18 cellular contexts compared by ENCODE assay signal in the genomic region with DNA sequence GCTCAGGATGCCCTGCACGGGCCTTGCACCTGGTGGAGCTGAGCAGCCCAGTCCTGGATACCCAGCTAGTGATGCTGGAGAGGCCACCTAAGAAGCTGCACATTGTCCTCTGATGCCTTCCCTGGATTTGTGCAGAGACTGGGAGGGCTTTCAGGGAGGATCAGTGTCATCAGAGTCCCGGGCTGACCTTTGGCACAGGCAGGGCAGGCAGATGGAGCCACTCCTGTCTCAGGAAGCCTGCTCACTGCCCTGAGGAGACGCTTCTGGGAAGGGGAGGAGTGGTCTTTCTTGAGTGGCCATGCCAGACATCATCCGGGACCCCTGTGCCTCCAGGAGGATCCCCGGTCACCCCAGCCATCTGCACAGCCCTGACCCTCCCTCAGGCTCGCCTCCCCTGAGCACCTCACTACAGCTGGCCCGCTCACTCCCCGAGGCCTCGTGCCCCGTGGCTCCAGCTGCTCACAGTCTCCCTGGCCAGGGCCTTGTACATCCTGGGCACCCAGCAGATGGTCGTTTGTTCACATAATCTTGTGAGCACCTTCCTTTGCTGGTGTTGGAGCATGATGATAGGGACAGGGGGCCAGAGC. TPM values are rescaled to one million over a fixed set of nuclear protein-coding genes. Genes with fewer than 3 reads are reported as not detected.
DNase-seq lines count a peak whose midpoint lies in the region; ATAC-seq, FAIRE-seq and TF ChIP-seq lines count a peak whose summit lies in the region.
"Had no signal": no experiment of that assay in that cellular context is flagged by ENCODE, and none has a peak within 500 bp of the region (broad histone marks: within the 10 kb centered on the region; RNA-seq: fewer than 3 reads in every experiment).

No MANE protein-coding gene starts in this region.

- H3K9me3 ChIP-seq in IMR-90 (ENCODE audit: control insufficient read depth, insufficient read depth, low read length): no peaks in the 10 kb centered on the region
- no peaks in the 10 kb centered on the region for H3K9me3 ChIP-seq in endodermal cell (ENCODE audit: control insufficient read depth, low read length)
- peaks cover 0 to 3% of the 10 kb centered on the region in 2 donors for H3K9me3 ChIP-seq in neuronal stem cell (replicated peaks in 1 of 2; ENCODE audit: control insufficient read depth in 2 of 2, insufficient read depth in 1 of 2, low read depth in 1 of 2, low read length in 2 of 2)
- H3K9me3 ChIP-seq in testis: no peaks in the 10 kb centered on the region
- H3K9me3 ChIP-seq: Caco-2 had no signal

- TF ChIP-seq POLR2A in IMR-90 (IDR thresholded peaks at IDR 0.05; ENCODE audit: low read depth, low read length) (no peak), GM12892 (IDR thresholded peaks at IDR 0.05; ENCODE audit: low read depth, low read length) (no peak), testis (IDR thresholded peaks at IDR 0.05) (no peak)

- no TSS peak for BruUV-seq in IMR-90 (replicated peaks; lab: Mats Ljungman, UMichigan)

- H3K4me3 ChIP-seq in IMR-90 (ENCODE audit: insufficient read depth, low read depth, low read length) (no peak overlapping the region), endodermal cell (ENCODE audit: low read length) (no peak overlapping the region), neuronal stem cell (ENCODE audit: low read length in 2 of 2) (no peak overlapping the region), testis (no peak overlapping the region)

- no peak overlapping the region for H2BK5ac ChIP-seq in IMR-90 (ENCODE audit: low read depth, low read length, poor library complexity, severe bottlenecking)
- H2BK5ac ChIP-seq in neuronal stem cell (ENCODE audit: low read length): no peak overlapping the region

- no peak overlapping the region for H3K4ac ChIP-seq in IMR-90 (ENCODE audit: low read depth, low read length)
- no peak overlapping the region for H3K4ac ChIP-seq in neuronal stem cell (ENCODE audit: low read length)

- H2BK12ac ChIP-seq in neuronal stem cell (ENCODE audit: low read length): no peak overlapping the region

- POLR2A ChIA-PET in IMR-90 (lab: Charles Lee; ENCODE audit: unreplicated experiment): no interaction called here

- no peak overlapping the region for H3K27ac Mint-ChIP-seq in endodermal cell

- H3K27ac ChIP-seq in IMR-90 (ENCODE audit: insufficient read depth, low read length) (no peak overlapping the region), endodermal cell (ENCODE audit: low read depth, low read length) (peak overlapping the region; percentile 24), neuronal stem cell (replicated peaks; ENCODE audit: low read length) (no peak overlapping the region), testis (no peak overlapping the region)

- H4K20me1 ChIP-seq in IMR-90 (ENCODE audit: insufficient read depth, low read length): peaks cover 23% of the 10 kb centered on the region

- H2BK120ac ChIP-seq in IMR-90 (ENCODE audit: low read depth, low read length) (no peak overlapping the region), neuronal stem cell (ENCODE audit: low read depth, low read length) (peak overlapping the region; percentile 32)

- DNase-seq in IMR-90 (no peak), NCI-H82 (lab: John Stamatoyannopoulos, UW) (peak; percentile 87), endodermal cell (no peak), neuronal stem cell (ENCODE audit: low spot score) (no peak), GM12892 (ENCODE audit: insufficient read length) (no peak), NOMO-1 treated with DMSO at 0.1 percent for 48 hours (lab: John Stamatoyannopoulos, UW; ENCODE audit: unreplicated experiment) (no peak), testis (no peak), urothelium cell line (ENCODE audit: low spot score) (no peak)
- DNase-seq: CD8-positive, alpha-beta memory T cell had no signal

- H3K9me3 Mint-ChIP-seq in endodermal cell: no peaks in the 10 kb centered on the region
- H3K9me3 Mint-ChIP-seq: CD8-positive, alpha-beta memory T cell; IgD-negative memory B cell had no signal

- H2AFZ ChIP-seq in IMR-90 (replicated peaks; ENCODE audit: low read length, poor library complexity): no peak overlapping the region
- no peak overlapping the region for H2AFZ ChIP-seq in neuronal stem cell (ENCODE audit: low read length)

- H3K56ac ChIP-seq in IMR-90 (ENCODE audit: extremely low read depth, insufficient read depth, low read length): no peak overlapping the region

- peak overlapping the region; percentile 34 for H2AK9ac ChIP-seq in IMR-90 (replicated peaks; ENCODE audit: low read depth, low read length, poor library complexity)

- TF ChIP-seq CTCF in IMR-90 (conservative IDR thresholded peaks at IDR 0.05; ENCODE audit: low read depth, low read length): no peak
- TF ChIP-seq CTCF in endodermal cell (conservative IDR thresholded peaks at IDR 0.05): no peak
- no peak for TF ChIP-seq CTCF in testis (IDR thresholded peaks at IDR 0.05)

- H3K36me3 ChIP-seq in IMR-90 (ENCODE audit: control insufficient read depth, insufficient read depth, low read length): peaks cover 90% of the 10 kb centered on the region
- H3K36me3 ChIP-seq in endodermal cell (ENCODE audit: control insufficient read depth, insufficient read depth, low read length): peaks cover 10% of the 10 kb centered on the region
- H3K36me3 ChIP-seq in neuronal stem cell (replicated peaks in 1 of 2; ENCODE audit: control insufficient read depth in 2 of 2, insufficient read depth in 2 of 2, low read length in 2 of 2): peaks cover 0 to 6% of the 10 kb centered on the region in 2 donors
- no peaks in the 10 kb centered on the region for H3K36me3 ChIP-seq in testis (ENCODE audit: low read depth, missing control alignments)

- intact Hi-C loops in IMR-90 (cut with micrococcal nuclease) (no loop called here), testis (cut with DNase I; ENCODE audit: low total_unique reads) (no loop called here)

- peaks cover 8% of the 10 kb centered on the region for H3K36me3 Mint-ChIP-seq in endodermal cell (ENCODE audit: low read depth)
- H3K36me3 Mint-ChIP-seq: CD8-positive, alpha-beta memory T cell; IgD-negative memory B cell had no signal

- H3K4me1 ChIP-seq in IMR-90 (ENCODE audit: control insufficient read depth, insufficient read depth, low read length) (no peaks in the 10 kb centered on the region), endodermal cell (ENCODE audit: control insufficient read depth, insufficient read depth, low read length) (no peaks in the 10 kb centered on the region), neuronal stem cell (ENCODE audit: control insufficient read depth in 2 of 2, insufficient read depth in 1 of 2, low read depth in 1 of 2, low read length in 2 of 2) (peaks cover 0 to 8% of the 10 kb centered on the region in 2 donors), testis (peaks cover 8% of the 10 kb centered on the region)
- H3K4me1 ChIP-seq: Caco-2 had no signal

- H3K18ac ChIP-seq in IMR-90 (ENCODE audit: low read depth, low read length) (no peak overlapping the region), neuronal stem cell (ENCODE audit: low read length) (peak overlapping the region; percentile 67)

- H3K9me1 ChIP-seq in IMR-90 (ENCODE audit: insufficient read depth, low read length): peaks cover 3% of the 10 kb centered on the region; the same call in 1 of the 2 replicates

- H3K27me3 ChIP-seq in IMR-90 (ENCODE audit: control insufficient read depth, insufficient read depth, low read length) (no peaks in the 10 kb centered on the region), endodermal cell (ENCODE audit: control insufficient read depth, insufficient read depth, low read length, poor library complexity, severe bottlenecking) (no peaks in the 10 kb centered on the region), neuronal stem cell (ENCODE audit: control insufficient read depth in 3 of 3, insufficient read depth in 3 of 3, low read depth in 1 of 3, low read length in 3 of 3) (peaks cover 0 to 23% (median 4%) of the 10 kb centered on the region in 3 experiments), testis (no peaks in the 10 kb centered on the region)

- H3K4me2 ChIP-seq in IMR-90 (ENCODE audit: low read depth, low read length): no peak overlapping the region
- no peak overlapping the region for H3K4me2 ChIP-seq in neuronal stem cell (ENCODE audit: insufficient read depth, low read length, poor library complexity, severe bottlenecking)

- dilution Hi-C loops in IMR-90 (cut with HindIII; ENCODE audit: low sequenced_read_pairs, unreplicated experiment): no loop called here

- H2BK20ac ChIP-seq in IMR-90 (ENCODE audit: low read depth, low read length): no peak overlapping the region

- FAIRE-seq in GM12892 (lab: Jason Lieb, UNC): no peak
- FAIRE-seq in urothelium cell line (lab: Jason Lieb, UNC): no peak
- FAIRE-seq: GM18507, H54 had no signal

- H3K27me3 Mint-ChIP-seq in endodermal cell (ENCODE audit: insufficient read depth): no peaks in the 10 kb centered on the region
- H3K27me3 Mint-ChIP-seq: CD8-positive, alpha-beta memory T cell; IgD-negative memory B cell had no signal

- H4K5ac ChIP-seq in IMR-90 (ENCODE audit: low read depth, low read length): no peak overlapping the region

- H2AK5ac ChIP-seq in IMR-90 (ENCODE audit: low read depth, low read length) (no peak overlapping the region), neuronal stem cell (ENCODE audit: low read depth, low read length) (peak overlapping the region; percentile 64)

- no peak for TF ChIP-seq RAD21 in IMR-90 (IDR thresholded peaks at IDR 0.05; ENCODE audit: low read length)

- no peak overlapping the region for H3K14ac ChIP-seq in IMR-90 (replicated peaks; ENCODE audit: low read depth, low read length)
- H3K14ac ChIP-seq in neuronal stem cell (ENCODE audit: low read length): no peak overlapping the region

- no peak overlapping the region for H4K8ac ChIP-seq in IMR-90 (ENCODE audit: low read depth in 2 of 2, low read length in 2 of 2)
- H4K8ac ChIP-seq in neuronal stem cell (ENCODE audit: low read depth, low read length): no peak overlapping the region

- H3K23ac ChIP-seq in IMR-90 (ENCODE audit: low read depth, low read length): no peak overlapping the region
- peak overlapping the region; percentile 3 for H3K23ac ChIP-seq in neuronal stem cell (ENCODE audit: low read depth, low read length, poor library complexity)

- in situ Hi-C loops in IMR-90 (cut with MboI; ENCODE audit: low sequenced_read_pairs): no loop called here

- H2BK15ac ChIP-seq in IMR-90 (ENCODE audit: low read depth, low read length) (no peak overlapping the region), neuronal stem cell (ENCODE audit: low read length) (no peak overlapping the region)

- ATAC-seq in IMR-90 (ENCODE audit: low read depth): no peak
- ATAC-seq: HCT116 had no signal

- peaks cover 4 to 17% of the 10 kb centered on the region in 2 experiments; a peak in 3 of 4 replicates for H3K79me1 ChIP-seq in IMR-90 (ENCODE audit: low read depth in 1 of 2, low read length in 2 of 2)
- H3K79me1 ChIP-seq in neuronal stem cell (ENCODE audit: low read depth, low read length): peaks cover 4% of the 10 kb centered on the region

- CTCF ChIA-PET in IMR-90 (lab: Yijun Ruan, JAX): no interaction called here

- H3K9ac ChIP-seq in IMR-90 (ENCODE audit: low read depth, low read length) (no peak overlapping the region), endodermal cell (ENCODE audit: extremely low read depth, low read length, poor library complexity, severe bottlenecking) (no peak overlapping the region), neuronal stem cell (ENCODE audit: low read depth, low read length, poor library complexity) (peak overlapping the region; percentile 57)

- no peak overlapping the region for H3K4me3 Mint-ChIP-seq in endodermal cell
- H3K4me3 Mint-ChIP-seq: CD8-positive, alpha-beta memory T cell; IgD-negative memory B cell had no signal

- H4K91ac ChIP-seq in IMR-90 (ENCODE audit: insufficient read depth, low read depth, low read length) (no peak overlapping the region), neuronal stem cell (ENCODE audit: low read depth, low read length, poor library complexity) (no peak overlapping the region)

- H3K4me1 Mint-ChIP-seq in endodermal cell: no peaks in the 10 kb centered on the region
- H3K4me1 Mint-ChIP-seq: CD8-positive, alpha-beta memory T cell; IgD-negative memory B cell had no signal

- WGBS in IMR-90 (ENCODE audit: extremely low coverage in 2 of 2, insufficient read length in 1 of 2), 2 experiments: 75% methylated on average over 2 of the region's 11 CpGs; no CpG with 5 or more reads in 1 of the 2 experiments
- WGBS in endodermal cell (ENCODE audit: insufficient coverage in 1 of 2, insufficient read length in 1 of 2), 2 experiments: 83 to 87% methylated on average over 6 to 11 of the region's 11 CpGs
- no CpG with 5 or more reads among the region's 11 CpGs for WGBS in neuronal stem cell (ENCODE audit: extremely low coverage in 2 of 2, insufficient read length in 2 of 2, insufficient replicate concordance in 1 of 2), 2 donors
- WGBS in testis, 2 donors: 81 to 86% methylated on average over 7 to 11 of the region's 11 CpGs

RNA-seq across cellular contexts. Expression of gene FCN2, which starts 47.2 kb away (rescaled TPM):
- total RNA-seq in IMR-90 (2012; rRNA removed) (not detected in 2 replicates), endodermal cell (not detected), testis (under 1 TPM in 1 of 2 donors, not detected in 1; 0.43 TPM)
- polyA plus RNA-seq in IMR-90 (2012; rRNA removed) (not detected in 2 replicates), testis (ENCODE audit: insufficient read depth, low read depth, low replicate concordance) (not detected)
- not detected in 2 replicates for polyA plus RNA-seq in IMR-90 (2012; cell fraction: cytosol; rRNA removed)
- polyA plus RNA-seq in IMR-90 (2012; cell fraction: nucleus; rRNA removed; ENCODE audit: low replicate concordance): not detected in 2 replicates
- not detected for polyA plus RNA-seq in endodermal cell (2013, experiment 1 of 2)
- not detected for polyA plus RNA-seq in endodermal cell (2013, experiment 2 of 2)
- not detected for polyA plus RNA-seq in neuronal stem cell (2013, experiment 1 of 2)
- not detected for polyA plus RNA-seq in neuronal stem cell (2013, experiment 2 of 2)
- not detected for polyA plus RNA-seq in GM12892 (2012; ENCODE audit: missing spikeins)
- total RNA-seq: A673; Caco-2; CD8-positive, alpha-beta memory T cell; Daoy; HT-29 had no signal
- polyA plus RNA-seq: BJ; CD8-positive, alpha-beta memory T cell; IgD-negative memory B cell had no signal
